In genomic region chr11:27100534-27100933, GRCh38 we compare ENCODE assay signal across 1 cellular context.
TF ChIP-seq lines count a peak whose summit lies in the region.

No MANE protein-coding gene starts in this region.

TF ChIP-seq in HEK293, 187 proteins besides CTCF, POLR2A, EP300 and RAD21 (continued from another document and continues in another):
- peak; percentile 73; the same call in 1 of the 2 replicates for TF ChIP-seq ATF2 (tag by site-specific recombination; IDR thresholded peaks at IDR 0.05; ENCODE audit: low read depth)
- 0 out of 2 replicates have a peak, but pooled peaks have one; percentile 25 for TF ChIP-seq ZNF398 (tag by site-specific recombination; IDR thresholded peaks at IDR 0.05)
- no peak for TF ChIP-seq ZNF274 (IDR thresholded peaks at IDR 0.05; ENCODE audit: low read length)
- no peak for TF ChIP-seq ZNF274 (tag by site-specific recombination; IDR thresholded peaks at IDR 0.05; ENCODE audit: borderline replicate concordance)
- peak; percentile 67 for TF ChIP-seq ZNF184 (tag by site-specific recombination; IDR thresholded peaks at IDR 0.05)
- no peak for TF ChIP-seq ZNF148 (tag by site-specific recombination; IDR thresholded peaks at IDR 0.05; ENCODE audit: borderline replicate concordance)
- no peak for TF ChIP-seq RBAK (tag by site-specific recombination; IDR thresholded peaks at IDR 0.05)
- TF ChIP-seq ZSCAN5A (tag by site-specific recombination; IDR thresholded peaks at IDR 0.05) = no peak
- TF ChIP-seq ZNF76 (tag by site-specific recombination; IDR thresholded peaks at IDR 0.05; ENCODE audit: borderline replicate concordance, low read depth) = no peak
- peak; percentile 91 for TF ChIP-seq ZNF843 (tag by site-specific recombination; IDR thresholded peaks at IDR 0.05)
- TF ChIP-seq ZNF610 (tag by site-specific recombination; IDR thresholded peaks at IDR 0.05; ENCODE audit: borderline replicate concordance) = no peak
- TF ChIP-seq ZNF639 (tag by site-specific recombination; IDR thresholded peaks at IDR 0.05) = peak; percentile 89
- TF ChIP-seq ZNF302 (tag by site-specific recombination; IDR thresholded peaks at IDR 0.05; ENCODE audit: low read depth) = no peak
- no peak for TF ChIP-seq ZNF112 (tag by site-specific recombination; IDR thresholded peaks at IDR 0.05)
- peak; percentile 46; the same call in 1 of the 2 replicates for TF ChIP-seq KLF1 (tag by site-specific recombination; IDR thresholded peaks at IDR 0.05)
- no peak for TF ChIP-seq ZFP41 (tag by site-specific recombination; IDR thresholded peaks at IDR 0.05; ENCODE audit: borderline replicate concordance)
- TF ChIP-seq ZNF558 (tag by site-specific recombination; IDR thresholded peaks at IDR 0.05) = peak; percentile 48; the same call in 1 of the 2 replicates
- no peak for TF ChIP-seq ZNF121 (tag by site-specific recombination; IDR thresholded peaks at IDR 0.05)
- peak; percentile 21; the same call in 1 of the 2 replicates for TF ChIP-seq KLF9 (tag by site-specific recombination; IDR thresholded peaks at IDR 0.05; ENCODE audit: low read depth)
- TF ChIP-seq OSR2 (tag by site-specific recombination; IDR thresholded peaks at IDR 0.05) = peak; percentile 82
- TF ChIP-seq ZNF23 (tag by site-specific recombination; IDR thresholded peaks at IDR 0.05; ENCODE audit: borderline replicate concordance) = no peak
- no peak for TF ChIP-seq ZNF654 (tag by site-specific recombination; IDR thresholded peaks at IDR 0.05; ENCODE audit: low read depth)
- no peak for TF ChIP-seq TRIM28 (IDR thresholded peaks at IDR 0.05; ENCODE audit: borderline replicate concordance, low read length)
- no peak for TF ChIP-seq ZNF777 (tag by site-specific recombination; IDR thresholded peaks at IDR 0.05; ENCODE audit: borderline replicate concordance)
- peak; percentile 91 for TF ChIP-seq SCRT1 (tag by site-specific recombination; IDR thresholded peaks at IDR 0.05; ENCODE audit: borderline replicate concordance)
- TF ChIP-seq ZNF449 (tag by site-specific recombination; IDR thresholded peaks at IDR 0.05) = no peak
- no peak for TF ChIP-seq ZNF660 (tag by site-specific recombination; IDR thresholded peaks at IDR 0.05)
- no peak for TF ChIP-seq ZNF664 (tag by site-specific recombination; IDR thresholded peaks at IDR 0.05)
- 0 out of 2 replicates have a peak, but pooled peaks have one; percentile 27 for TF ChIP-seq MZF1 (tag by site-specific recombination; IDR thresholded peaks at IDR 0.05; ENCODE audit: borderline replicate concordance)
- no peak for TF ChIP-seq ZNF747 (tag by site-specific recombination; IDR thresholded peaks at IDR 0.05)
- TF ChIP-seq ZFP69B (tag by site-specific recombination; IDR thresholded peaks at IDR 0.05) = no peak
- no peak for TF ChIP-seq ZNF335 (tag by site-specific recombination; conservative IDR thresholded peaks at IDR 0.05)
- TF ChIP-seq HIC1 (tag by site-specific recombination; IDR thresholded peaks at IDR 0.05) = no peak
- peak; percentile 57; the same call in 1 of the 2 replicates for TF ChIP-seq KLF8 (tag by site-specific recombination; IDR thresholded peaks at IDR 0.05)
- no peak for TF ChIP-seq ZBTB1 (tag by site-specific recombination; IDR thresholded peaks at IDR 0.05)
- TF ChIP-seq ZNF549 (tag by site-specific recombination; IDR thresholded peaks at IDR 0.05) = no peak
- no peak for TF ChIP-seq ZNF140 (tag by site-specific recombination; IDR thresholded peaks at IDR 0.05)
- TF ChIP-seq ZNF626 (tag by site-specific recombination; IDR thresholded peaks at IDR 0.05) = no peak
- no peak for TF ChIP-seq ZBTB7A (tag by site-specific recombination; IDR thresholded peaks at IDR 0.05; ENCODE audit: low read depth)
- TF ChIP-seq ZNF138 (tag by site-specific recombination; IDR thresholded peaks at IDR 0.05; ENCODE audit: borderline replicate concordance) = no peak
- TF ChIP-seq FEZF1 (tag by site-specific recombination; IDR thresholded peaks at IDR 0.05) = peak; percentile 97
- no peak for TF ChIP-seq ZSCAN16 (tag by site-specific recombination; IDR thresholded peaks at IDR 0.05)
- TF ChIP-seq ZNF416 (tag by site-specific recombination; IDR thresholded peaks at IDR 0.05) = no peak
- no peak for TF ChIP-seq ZNF571 (tag by site-specific recombination; IDR thresholded peaks at IDR 0.05)
- peak; percentile 77; the same call in 1 of the 2 replicates for TF ChIP-seq IKZF3 (tag by site-specific recombination; IDR thresholded peaks at IDR 0.05)
- TF ChIP-seq MEIS1 (CRISPR knock-in tag; IDR thresholded peaks at IDR 0.05; ENCODE audit: borderline replicate concordance) = no peak
- TF ChIP-seq ZNF266 (tag by site-specific recombination; IDR thresholded peaks at IDR 0.05; ENCODE audit: low read depth) = no peak
- TF ChIP-seq GFI1B (tag by site-specific recombination; IDR thresholded peaks at IDR 0.05) = peak; percentile 67; the same call in 1 of the 2 replicates
- TF ChIP-seq ZNF501 (tag by site-specific recombination; IDR thresholded peaks at IDR 0.05) = 0 out of 2 replicates have a peak, but pooled peaks have one; percentile 64
- TF ChIP-seq ZNF473 (tag by site-specific recombination; IDR thresholded peaks at IDR 0.05) = no peak
- TF ChIP-seq PBX3 (CRISPR knock-in tag; IDR thresholded peaks at IDR 0.05) = no peak
- TF ChIP-seq AEBP2 (tag by site-specific recombination; IDR thresholded peaks at IDR 0.05; ENCODE audit: borderline replicate concordance) = no peak
